ENCODE assay signal across 17 cellular contexts in the genomic region with DNA sequence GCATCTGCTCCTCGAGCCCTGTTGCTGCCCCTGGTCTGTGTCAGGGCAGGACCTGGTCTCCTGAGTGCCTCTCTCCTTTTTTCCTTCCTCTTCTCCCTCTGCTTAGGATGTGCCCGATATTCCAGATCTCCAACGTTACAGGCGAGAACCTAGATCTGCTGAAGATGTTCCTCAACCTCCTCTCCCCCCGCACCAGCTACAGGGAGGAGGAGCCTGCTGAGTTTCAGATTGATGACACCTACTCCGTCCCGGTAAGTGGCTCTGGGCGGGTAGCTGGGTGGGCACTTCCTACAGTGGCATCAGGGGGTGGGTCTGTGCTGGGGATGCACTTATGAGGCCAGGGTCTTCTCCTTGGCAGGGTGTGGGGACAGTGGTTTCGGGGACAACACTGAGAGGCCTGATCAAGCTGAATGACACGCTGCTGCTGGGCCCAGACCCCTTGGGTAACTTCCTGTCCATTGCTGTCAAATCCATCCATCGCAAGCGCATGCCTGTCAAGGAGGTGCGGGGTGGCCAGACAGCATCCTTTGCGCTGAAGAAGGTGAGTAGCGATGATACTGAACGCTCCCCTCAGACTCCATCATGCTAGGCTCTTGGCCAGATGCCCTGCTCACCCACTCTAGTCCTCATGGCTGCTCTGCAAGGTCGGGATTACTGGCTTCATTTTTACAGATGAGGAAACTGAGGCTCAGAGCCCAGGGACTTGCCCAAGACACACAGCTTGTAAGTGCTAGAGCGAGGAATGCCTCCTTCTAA. TPM values are rescaled to one million over a fixed set of nuclear protein-coding genes. Genes with fewer than 3 reads are reported as not detected.
DNase-seq lines count a peak whose midpoint lies in the region; ATAC-seq and TF ChIP-seq lines count a peak whose summit lies in the region.
"Had no signal": no experiment of that assay in that cellular context is flagged by ENCODE, and none has a peak within 500 bp of the region (broad histone marks: within the 10 kb centered on the region; RNA-seq: fewer than 3 reads in every experiment).

No MANE protein-coding gene starts in this region.

- TF ChIP-seq CTCF in mucosa of descending colon (IDR thresholded peaks at IDR 0.05) (no peak), vagina (IDR thresholded peaks at IDR 0.05) (no peak), GM13977 (IDR thresholded peaks at IDR 0.05; ENCODE audit: extremely low read depth, insufficient read depth, missing control alignments) (no peak)

- no peak for TF ChIP-seq POLR2A in vagina (IDR thresholded peaks at IDR 0.05)

- ATAC-seq in mucosa of descending colon (no peak), aorta (ENCODE audit: low FRiP score) (no peak)

- intact Hi-C loops in activated naive CD4-positive, alpha-beta T cell treated with anti-CD3 and anti-CD28 coated beads for 36 hours (cut with micrococcal nuclease), result no loop called here
- intact Hi-C loops in mucosa of descending colon (cut with DNase I, micrococcal nuclease) (no loop called here), aorta (cut with DNase I) (no loop called here), vagina (cut with DNase I) (no loop called here)

- H3K27ac Mint-ChIP-seq in activated naive CD4-positive, alpha-beta T cell treated with anti-CD3 and anti-CD28 coated beads for 36 hours, result no peak overlapping the region
- H3K27ac Mint-ChIP-seq in activated naive CD8-positive, alpha-beta T cell treated with anti-CD3 and anti-CD28 coated beads for 36 hours, result peak overlapping the region; percentile 3

- no peak overlapping the region for H3K27ac ChIP-seq in aorta (ENCODE audit: low read depth in 1 of 2, low read length in 2 of 2)
- H3K27ac ChIP-seq in vagina, result no peak overlapping the region
- H3K27ac ChIP-seq: A549 had no signal

- no peaks in the 10 kb centered on the region for H3K4me1 Mint-ChIP-seq in activated naive CD4-positive, alpha-beta T cell treated with anti-CD3 and anti-CD28 coated beads for 36 hours (ENCODE audit: low read depth)
- H3K4me1 Mint-ChIP-seq in activated naive CD8-positive, alpha-beta T cell treated with anti-CD3 and anti-CD28 coated beads for 36 hours, result peaks cover 10% of the 10 kb centered on the region

- no peaks in the 10 kb centered on the region for H3K4me1 ChIP-seq in mucosa of descending colon (ENCODE audit: low read depth)
- H3K4me1 ChIP-seq in aorta (ENCODE audit: control insufficient read depth in 1 of 2, insufficient read depth in 2 of 2, low read length in 2 of 2), result no peaks in the 10 kb centered on the region
- H3K4me1 ChIP-seq in vagina, result no peaks in the 10 kb centered on the region
- H3K4me1 ChIP-seq: A549 had no signal

- H3K9me3 Mint-ChIP-seq in activated naive CD4-positive, alpha-beta T cell treated with anti-CD3 and anti-CD28 coated beads for 36 hours, result no peaks in the 10 kb centered on the region
- H3K9me3 Mint-ChIP-seq in activated naive CD8-positive, alpha-beta T cell treated with anti-CD3 and anti-CD28 coated beads for 36 hours, result no peaks in the 10 kb centered on the region

- H3K9me3 ChIP-seq in mucosa of descending colon (no peaks in the 10 kb centered on the region), aorta (ENCODE audit: control insufficient read depth, low read length) (no peaks in the 10 kb centered on the region), vagina (no peaks in the 10 kb centered on the region)
- H3K9me3 ChIP-seq: A549 had no signal

- peaks cover 8% of the 10 kb centered on the region for H3K36me3 ChIP-seq in mucosa of descending colon (ENCODE audit: low read depth)
- peaks cover 5 to 25% of the 10 kb centered on the region in 2 donors for H3K36me3 ChIP-seq in aorta (ENCODE audit: control insufficient read depth in 1 of 2, insufficient read depth in 2 of 2, low read length in 1 of 2)
- H3K36me3 ChIP-seq in vagina, result peaks cover 0 to 96% of the 10 kb centered on the region in 2 donors

- peak; percentile 2 for DNase-seq in activated naive CD4-positive, alpha-beta T cell treated with anti-CD3 and anti-CD28 coated beads for 36 hours
- no peak for DNase-seq in activated naive CD4-positive, alpha-beta T cell (lab: John Stamatoyannopoulos, UW)
- DNase-seq in activated naive CD8-positive, alpha-beta T cell treated with anti-CD3 and anti-CD28 coated beads for 36 hours, result no peak
- DNase-seq in mucosa of descending colon, result peak in 2 of 3 donors; percentile 11 to 26
- DNase-seq in aorta, result peak; percentile 36 to 57
- DNase-seq in vagina (ENCODE audit: extremely low spot score in 2 of 2), result no peak
- no peak for DNase-seq in GM13977 (ENCODE audit: low spot score)
- DNase-seq in GM03348 (ENCODE audit: low spot score), result no peak
- DNase-seq: AML-193, GF-D8, KG1, NCI-H1092 treated with DMSO at 0.1 percent for 48 hours, NCI-H1694, NCI-H2107, NCI-H226, NCI-H526 treated with DMSO at 0.1 percent for 48 hours had no signal

- WGBS in aorta, 2 donors, result 91 to 93% methylated on average over 17 to 18 of the region's 18 CpGs

- CTCF ChIA-PET in activated naive CD4-positive, alpha-beta T cell treated with anti-CD3 and anti-CD28 coated beads for 36 hours (lab: Charles Lee), result interaction anchor here (0.9 to 1.9 kb wide), 5 partner anchors 8 to 45 kb away, joined by 3 to 8 read pairs (median 3); a partner anchor contains a TSS

- H3K4me3 ChIP-seq in mucosa of descending colon (no peak overlapping the region), aorta (ENCODE audit: low read length in 2 of 2) (no peak overlapping the region), vagina (no peak overlapping the region)
- H3K4me3 ChIP-seq: A549 had no signal

- H3K36me3 Mint-ChIP-seq in activated naive CD4-positive, alpha-beta T cell treated with anti-CD3 and anti-CD28 coated beads for 36 hours (ENCODE audit: low read depth), result peaks cover 47% of the 10 kb centered on the region
- H3K36me3 Mint-ChIP-seq in activated naive CD8-positive, alpha-beta T cell treated with anti-CD3 and anti-CD28 coated beads for 36 hours, result peaks cover 33% of the 10 kb centered on the region

- in situ Hi-C loops in GM13977 (cut with MboI; ENCODE audit: low pct_unique_long_range_greater_than_20kb, low sequenced_read_pairs, unreplicated experiment), result no loop called here

- no peaks in the 10 kb centered on the region for H3K27me3 Mint-ChIP-seq in activated naive CD4-positive, alpha-beta T cell treated with anti-CD3 and anti-CD28 coated beads for 36 hours (ENCODE audit: low read depth)
- H3K27me3 Mint-ChIP-seq in activated naive CD8-positive, alpha-beta T cell treated with anti-CD3 and anti-CD28 coated beads for 36 hours, result no peaks in the 10 kb centered on the region

- H3K4me3 Mint-ChIP-seq in activated naive CD4-positive, alpha-beta T cell treated with anti-CD3 and anti-CD28 coated beads for 36 hours, result no peak overlapping the region
- no peak overlapping the region for H3K4me3 Mint-ChIP-seq in activated naive CD8-positive, alpha-beta T cell treated with anti-CD3 and anti-CD28 coated beads for 36 hours

- H3K27me3 ChIP-seq in aorta (ENCODE audit: control insufficient read depth in 1 of 2, insufficient read depth in 2 of 2, low read length in 1 of 2), result no peaks in the 10 kb centered on the region
- no peaks in the 10 kb centered on the region for H3K27me3 ChIP-seq in vagina

RNA-seq across cellular contexts. Expression of a gene that starts 20.3 kb away (rescaled TPM):
- 100 to 1,000 TPM in 1 of 2 experiments, 10 to 100 TPM in 1; 98.9 to 107 TPM for total RNA-seq in activated naive CD4-positive, alpha-beta T cell treated with anti-CD3 and anti-CD28 coated beads for 36 hours
- 10 to 100 TPM; 82.4 TPM for total RNA-seq in activated naive CD8-positive, alpha-beta T cell treated with anti-CD3 and anti-CD28 coated beads for 36 hours
- total RNA-seq in mucosa of descending colon (10 to 100 TPM; 73.1 to 96.8 (median 76.8) TPM), aorta (10 to 100 TPM; 49.5 to 59.2 TPM), vagina (69.5 TPM)
- polyA plus RNA-seq in aorta, result 10 to 100 TPM; 10.5 to 21.6 TPM

RNA-seq across cellular contexts. Expression of a gene that starts 25.3 kb away (rescaled TPM):
- 10 to 100 TPM; 48.9 to 54.3 TPM for total RNA-seq in activated naive CD4-positive, alpha-beta T cell treated with anti-CD3 and anti-CD28 coated beads for 36 hours
- 10 to 100 TPM; 79.4 to 83.7 TPM for total RNA-seq in activated naive CD8-positive, alpha-beta T cell treated with anti-CD3 and anti-CD28 coated beads for 36 hours
- total RNA-seq in mucosa of descending colon, result 10 to 100 TPM; 82.5 to 98.3 (median 87.9) TPM
- 10 to 100 TPM; 54.0 to 54.7 TPM for total RNA-seq in aorta
- 10 to 100 TPM; 19.7 to 30.0 TPM for polyA plus RNA-seq in aorta
- 106 TPM for total RNA-seq in vagina

RNA-seq across cellular contexts. Expression of a gene that starts 29.7 kb away (rescaled TPM):
- 100 to 1,000 TPM; 120 to 121 TPM for total RNA-seq in activated naive CD4-positive, alpha-beta T cell treated with anti-CD3 and anti-CD28 coated beads for 36 hours
- total RNA-seq in activated naive CD8-positive, alpha-beta T cell treated with anti-CD3 and anti-CD28 coated beads for 36 hours, result 10 to 100 TPM; 72.3 to 74.2 TPM
- total RNA-seq in mucosa of descending colon (100 to 1,000 TPM; 130 to 235 (median 181) TPM), aorta (100 to 1,000 TPM; 275 to 495 TPM), vagina (258 TPM)
- polyA plus RNA-seq in aorta, result 100 to 1,000 TPM in 1 of 2 donors, 10 to 100 TPM in 1; 95.4 to 303 TPM

RNA-seq across cellular contexts. Expression of a gene that starts 44.3 kb away (rescaled TPM):
- total RNA-seq in activated naive CD4-positive, alpha-beta T cell treated with anti-CD3 and anti-CD28 coated beads for 36 hours, result 100 to 1,000 TPM; 151 to 154 TPM
- 100 to 1,000 TPM; 193 to 211 TPM for total RNA-seq in activated naive CD8-positive, alpha-beta T cell treated with anti-CD3 and anti-CD28 coated beads for 36 hours
- total RNA-seq in mucosa of descending colon, result 10 to 100 TPM; 64.5 to 84.4 (median 72.4) TPM
- 10 to 100 TPM; 36.0 to 39.2 TPM for total RNA-seq in aorta
- 10 to 100 TPM; 28.9 to 42.4 TPM for polyA plus RNA-seq in aorta
- total RNA-seq in vagina, result 21.1 TPM

Comparison
In these comparisons a context has a peak if more than half of its experiments do, and no peak if none do; other contexts are left out.
1. DNase-seq: peak in activated naive CD4-positive, alpha-beta T cell treated with anti-CD3 and anti-CD28 coated beads for 36 hours (single experiment), mucosa of descending colon (2 of 3) and aorta (2 of 2); none in activated naive CD4-positive, alpha-beta T cell (0 of 4), activated naive CD8-positive, alpha-beta T cell treated with anti-CD3 and anti-CD28 coated beads for 36 hours (single experiment), vagina (0 of 2), GM13977 (single experiment) and GM03348 (single experiment).